In the genomic region with DNA sequence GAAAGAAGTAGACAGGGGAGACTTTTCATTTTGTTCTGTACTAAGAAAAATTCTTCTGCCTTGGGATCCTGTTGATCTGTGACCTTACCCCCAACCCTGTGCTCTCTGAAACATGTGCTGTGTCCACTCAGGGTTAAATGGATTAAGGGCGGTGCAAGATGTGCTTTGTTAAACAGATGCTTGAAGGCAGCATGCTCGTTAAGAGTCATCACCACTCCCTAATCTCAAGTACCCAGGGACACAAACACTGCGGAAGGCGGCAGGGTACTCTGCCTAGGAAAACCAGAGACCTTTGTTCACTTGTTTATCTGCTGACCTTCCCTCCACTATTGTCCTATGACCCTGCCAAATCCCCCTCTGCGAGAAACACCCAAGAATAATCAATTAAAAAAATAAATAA, we compare ENCODE assay signal across 5 cellular contexts. TPM values are rescaled to one million over a fixed set of nuclear protein-coding genes. Genes with fewer than 3 reads are reported as not detected.
"Had no signal": no experiment of that assay in that cellular context is flagged by ENCODE, and none has a peak within 500 bp of the region (broad histone marks: within the 10 kb centered on the region; RNA-seq: fewer than 3 reads in every experiment).

No MANE protein-coding gene starts in this region.

RNA-seq across cellular contexts. Expression of gene OR10V1, which starts 13.5 kb away (rescaled TPM):
- total RNA-seq: HepG2, HT-29, HT1080, IMR-90 had no signal
- polyA plus RNA-seq: HepG2, IgD-negative memory B cell, IMR-90 had no signal
